Comparison of ENCODE assay signal across 1 cellular context in the genomic region with DNA sequence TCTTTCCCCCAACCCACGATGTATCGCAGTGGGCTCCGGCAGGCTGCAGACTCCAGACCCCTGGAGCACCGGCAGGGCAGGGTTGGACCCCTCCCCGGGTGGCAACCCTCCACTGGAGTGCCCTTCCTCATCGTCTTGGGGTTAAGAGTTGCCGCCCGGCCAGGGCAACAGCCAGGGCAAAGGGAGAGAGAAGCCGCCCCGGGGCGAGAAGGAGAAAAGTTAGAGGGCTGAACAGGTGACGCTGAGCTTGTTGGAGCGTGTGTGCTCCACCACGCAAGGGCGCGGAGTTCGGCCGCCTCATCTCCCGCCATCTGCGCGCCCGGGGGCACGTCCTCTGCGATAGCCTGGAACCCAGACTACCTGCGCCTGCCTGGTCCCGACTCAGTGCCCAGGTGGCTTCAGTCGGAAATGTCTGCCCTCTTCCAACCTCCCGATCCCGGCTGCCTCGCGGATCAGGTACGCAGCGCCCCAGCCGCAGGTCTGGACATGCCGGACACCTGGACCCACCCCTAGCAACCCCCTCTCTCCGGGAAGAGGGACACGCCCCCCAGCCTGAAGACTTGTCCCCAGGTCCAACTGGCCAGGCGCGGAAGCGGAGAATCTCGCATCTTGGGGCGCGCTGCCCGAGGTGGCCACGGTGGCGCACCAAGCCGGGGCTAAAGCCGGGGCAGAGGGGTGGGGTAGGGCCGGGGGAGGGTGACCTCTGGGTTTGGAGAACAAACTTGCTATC.
TF ChIP-seq lines count a peak whose summit lies in the region.

No MANE protein-coding gene starts in this region.

TF ChIP-seq in GM23338, 12 proteins besides CTCF, POLR2A, EP300 and RAD21 (continued from another document):
- TF ChIP-seq, protein P1, sequence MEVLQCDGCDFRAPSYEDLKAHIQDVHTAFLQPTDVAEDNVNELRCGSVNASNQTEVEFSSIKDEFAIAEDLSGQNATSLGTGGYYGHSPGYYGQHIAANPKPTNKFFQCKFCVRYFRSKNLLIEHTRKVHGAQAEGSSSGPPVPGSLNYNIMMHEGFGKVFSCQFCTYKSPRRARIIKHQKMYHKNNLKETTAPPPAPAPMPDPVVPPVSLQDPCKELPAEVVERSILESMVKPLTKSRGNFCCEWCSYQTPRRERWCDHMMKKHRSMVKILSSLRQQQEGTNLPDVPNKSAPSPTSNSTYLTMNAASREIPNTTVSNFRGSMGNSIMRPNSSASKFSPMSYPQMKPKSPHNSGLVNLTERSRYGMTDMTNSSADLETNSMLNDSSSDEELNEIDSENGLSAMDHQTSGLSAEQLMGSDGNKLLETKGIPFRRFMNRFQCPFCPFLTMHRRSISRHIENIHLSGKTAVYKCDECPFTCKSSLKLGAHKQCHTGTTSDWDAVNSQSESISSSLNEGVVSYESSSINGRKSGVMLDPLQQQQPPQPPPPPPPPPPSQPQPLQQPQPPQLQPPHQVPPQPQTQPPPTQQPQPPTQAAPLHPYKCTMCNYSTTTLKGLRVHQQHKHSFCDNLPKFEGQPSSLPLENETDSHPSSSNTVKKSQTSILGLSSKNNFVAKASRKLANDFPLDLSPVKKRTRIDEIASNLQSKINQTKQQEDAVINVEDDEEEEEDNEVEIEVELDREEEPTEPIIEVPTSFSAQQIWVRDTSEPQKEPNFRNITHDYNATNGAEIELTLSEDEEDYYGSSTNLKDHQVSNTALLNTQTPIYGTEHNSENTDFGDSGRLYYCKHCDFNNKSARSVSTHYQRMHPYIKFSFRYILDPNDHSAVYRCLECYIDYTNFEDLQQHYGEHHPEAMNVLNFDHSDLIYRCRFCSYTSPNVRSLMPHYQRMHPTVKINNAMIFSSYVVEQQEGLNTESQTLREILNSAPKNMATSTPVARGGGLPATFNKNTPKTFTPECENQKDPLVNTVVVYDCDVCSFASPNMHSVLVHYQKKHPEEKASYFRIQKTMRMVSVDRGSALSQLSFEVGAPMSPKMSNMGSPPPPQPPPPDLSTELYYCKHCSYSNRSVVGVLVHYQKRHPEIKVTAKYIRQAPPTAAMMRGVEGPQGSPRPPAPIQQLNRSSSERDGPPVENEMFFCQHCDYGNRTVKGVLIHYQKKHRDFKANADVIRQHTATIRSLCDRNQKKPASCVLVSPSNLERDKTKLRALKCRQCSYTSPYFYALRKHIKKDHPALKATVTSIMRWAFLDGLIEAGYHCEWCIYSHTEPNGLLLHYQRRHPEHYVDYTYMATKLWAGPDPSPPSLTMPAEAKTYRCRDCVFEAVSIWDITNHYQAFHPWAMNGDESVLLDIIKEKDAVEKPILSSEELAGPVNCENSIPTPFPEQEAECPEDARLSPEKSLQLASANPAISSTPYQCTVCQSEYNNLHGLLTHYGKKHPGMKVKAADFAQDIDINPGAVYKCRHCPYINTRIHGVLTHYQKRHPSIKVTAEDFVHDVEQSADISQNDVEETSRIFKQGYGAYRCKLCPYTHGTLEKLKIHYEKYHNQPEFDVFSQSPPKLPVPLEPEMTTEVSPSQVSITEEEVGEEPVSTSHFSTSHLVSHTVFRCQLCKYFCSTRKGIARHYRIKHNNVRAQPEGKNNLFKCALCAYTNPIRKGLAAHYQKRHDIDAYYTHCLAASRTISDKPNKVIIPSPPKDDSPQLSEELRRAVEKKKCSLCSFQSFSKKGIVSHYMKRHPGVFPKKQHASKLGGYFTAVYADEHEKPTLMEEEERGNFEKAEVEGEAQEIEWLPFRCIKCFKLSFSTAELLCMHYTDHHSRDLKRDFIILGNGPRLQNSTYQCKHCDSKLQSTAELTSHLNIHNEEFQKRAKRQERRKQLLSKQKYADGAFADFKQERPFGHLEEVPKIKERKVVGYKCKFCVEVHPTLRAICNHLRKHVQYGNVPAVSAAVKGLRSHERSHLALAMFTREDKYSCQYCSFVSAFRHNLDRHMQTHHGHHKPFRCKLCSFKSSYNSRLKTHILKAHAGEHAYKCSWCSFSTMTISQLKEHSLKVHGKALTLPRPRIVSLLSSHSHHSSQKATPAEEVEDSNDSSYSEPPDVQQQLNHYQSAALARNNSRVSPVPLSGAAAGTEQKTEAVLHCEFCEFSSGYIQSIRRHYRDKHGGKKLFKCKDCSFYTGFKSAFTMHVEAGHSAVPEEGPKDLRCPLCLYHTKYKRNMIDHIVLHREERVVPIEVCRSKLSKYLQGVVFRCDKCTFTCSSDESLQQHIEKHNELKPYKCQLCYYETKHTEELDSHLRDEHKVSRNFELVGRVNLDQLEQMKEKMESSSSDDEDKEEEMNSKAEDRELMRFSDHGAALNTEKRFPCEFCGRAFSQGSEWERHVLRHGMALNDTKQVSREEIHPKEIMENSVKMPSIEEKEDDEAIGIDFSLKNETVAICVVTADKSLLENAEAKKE (CRISPR knock-in tag; IDR thresholded peaks at IDR 0.05) = no peak
- TF ChIP-seq STAT1 (IDR thresholded peaks at IDR 0.05; ENCODE audit: unreplicated experiment) (no peak), EZH2phosphoT487 (IDR thresholded peaks at IDR 0.05; ENCODE audit: unreplicated experiment) (peak; percentile 24)
